ENCODE assay signal across 2 cellular contexts in the genomic region with DNA sequence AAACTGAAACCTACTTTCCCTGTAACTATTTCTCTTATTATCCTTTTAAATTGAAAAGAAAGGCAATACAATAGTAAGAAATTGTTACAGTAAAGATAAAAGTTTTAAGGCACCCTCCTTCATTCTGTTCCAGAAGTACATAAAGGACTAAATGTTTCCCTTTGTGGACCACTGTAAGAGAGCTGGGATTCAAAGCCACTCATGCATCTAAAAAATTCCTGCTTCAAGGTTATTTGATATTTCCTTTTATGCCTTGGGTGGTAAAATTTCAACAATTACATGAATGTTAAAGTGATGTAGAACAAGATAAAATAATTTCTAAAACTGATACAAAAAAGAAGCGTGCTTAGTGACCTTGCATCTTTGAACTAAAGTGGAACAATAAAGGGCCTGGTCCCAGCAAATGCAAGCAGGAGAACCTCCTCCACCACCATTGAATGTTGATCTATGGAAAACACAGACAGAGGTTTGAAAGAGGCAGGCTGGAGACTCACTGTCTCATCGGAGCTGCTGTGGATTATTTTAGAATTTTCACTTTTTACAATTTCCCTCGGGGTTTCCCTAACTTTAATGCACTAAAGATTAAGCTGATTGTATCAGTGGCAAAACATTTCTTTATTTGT.
TF ChIP-seq lines count a peak whose summit lies in the region.

No MANE protein-coding gene starts in this region.

TF ChIP-seq in GM12878, 131 proteins besides CTCF, POLR2A, EP300 and RAD21:
- TF ChIP-seq, protein P1, sequence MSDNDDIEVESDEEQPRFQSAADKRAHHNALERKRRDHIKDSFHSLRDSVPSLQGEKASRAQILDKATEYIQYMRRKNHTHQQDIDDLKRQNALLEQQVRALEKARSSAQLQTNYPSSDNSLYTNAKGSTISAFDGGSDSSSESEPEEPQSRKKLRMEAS (IDR thresholded peaks at IDR 0.05; ENCODE audit: low read depth, low read length), result no peak
- no peak for TF ChIP-seq SUPT20H (IDR thresholded peaks at IDR 0.05; ENCODE audit: borderline replicate concordance, control insufficient read depth, low read depth, low read length)
- TF ChIP-seq ATF7 (IDR thresholded peaks at IDR 0.05; ENCODE audit: low read depth), result no peak
- no peak for TF ChIP-seq SREBF1 (IDR thresholded peaks at IDR 0.05; ENCODE audit: low read length)
- TF ChIP-seq CBX5 (IDR thresholded peaks at IDR 0.05; ENCODE audit: low read depth), result no peak
- TF ChIP-seq ZNF622 (IDR thresholded peaks at IDR 0.05), result no peak
- TF ChIP-seq, protein P2, sequence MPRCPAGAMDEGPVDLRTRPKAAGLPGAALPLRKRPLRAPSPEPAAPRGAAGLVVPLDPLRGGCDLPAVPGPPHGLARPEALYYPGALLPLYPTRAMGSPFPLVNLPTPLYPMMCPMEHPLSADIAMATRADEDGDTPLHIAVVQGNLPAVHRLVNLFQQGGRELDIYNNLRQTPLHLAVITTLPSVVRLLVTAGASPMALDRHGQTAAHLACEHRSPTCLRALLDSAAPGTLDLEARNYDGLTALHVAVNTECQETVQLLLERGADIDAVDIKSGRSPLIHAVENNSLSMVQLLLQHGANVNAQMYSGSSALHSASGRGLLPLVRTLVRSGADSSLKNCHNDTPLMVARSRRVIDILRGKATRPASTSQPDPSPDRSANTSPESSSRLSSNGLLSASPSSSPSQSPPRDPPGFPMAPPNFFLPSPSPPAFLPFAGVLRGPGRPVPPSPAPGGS (IDR thresholded peaks at IDR 0.05; ENCODE audit: borderline replicate concordance, insufficient read depth, low read depth, low read length, poor library complexity, severe bottlenecking), result no peak
- TF ChIP-seq BCL11A (IDR thresholded peaks at IDR 0.05; ENCODE audit: low read depth, low read length), result no peak
- TF ChIP-seq JUNB (IDR thresholded peaks at IDR 0.05), result no peak

TF ChIP-seq in HepG2, 621 proteins besides CTCF, POLR2A, EP300 and RAD21 (continues in another document):
- TF ChIP-seq KDM1A (CRISPR knock-in tag; IDR thresholded peaks at IDR 0.05) (no peak), ZNF296 (CRISPR knock-in tag; conservative IDR thresholded peaks at IDR 0.05) (no peak)
- TF ChIP-seq, protein P3, sequence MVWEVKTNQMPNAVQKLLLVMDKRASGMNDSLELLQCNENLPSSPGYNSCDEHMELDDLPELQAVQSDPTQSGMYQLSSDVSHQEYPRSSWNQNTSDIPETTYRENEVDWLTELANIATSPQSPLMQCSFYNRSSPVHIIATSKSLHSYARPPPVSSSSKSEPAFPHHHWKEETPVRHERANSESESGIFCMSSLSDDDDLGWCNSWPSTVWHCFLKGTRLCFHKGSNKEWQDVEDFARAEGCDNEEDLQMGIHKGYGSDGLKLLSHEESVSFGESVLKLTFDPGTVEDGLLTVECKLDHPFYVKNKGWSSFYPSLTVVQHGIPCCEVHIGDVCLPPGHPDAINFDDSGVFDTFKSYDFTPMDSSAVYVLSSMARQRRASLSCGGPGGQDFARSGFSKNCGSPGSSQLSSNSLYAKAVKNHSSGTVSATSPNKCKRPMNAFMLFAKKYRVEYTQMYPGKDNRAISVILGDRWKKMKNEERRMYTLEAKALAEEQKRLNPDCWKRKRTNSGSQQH (CRISPR knock-in tag; IDR thresholded peaks at IDR 0.05; ENCODE audit: low read depth), result no peak
- TF ChIP-seq, protein P4, sequence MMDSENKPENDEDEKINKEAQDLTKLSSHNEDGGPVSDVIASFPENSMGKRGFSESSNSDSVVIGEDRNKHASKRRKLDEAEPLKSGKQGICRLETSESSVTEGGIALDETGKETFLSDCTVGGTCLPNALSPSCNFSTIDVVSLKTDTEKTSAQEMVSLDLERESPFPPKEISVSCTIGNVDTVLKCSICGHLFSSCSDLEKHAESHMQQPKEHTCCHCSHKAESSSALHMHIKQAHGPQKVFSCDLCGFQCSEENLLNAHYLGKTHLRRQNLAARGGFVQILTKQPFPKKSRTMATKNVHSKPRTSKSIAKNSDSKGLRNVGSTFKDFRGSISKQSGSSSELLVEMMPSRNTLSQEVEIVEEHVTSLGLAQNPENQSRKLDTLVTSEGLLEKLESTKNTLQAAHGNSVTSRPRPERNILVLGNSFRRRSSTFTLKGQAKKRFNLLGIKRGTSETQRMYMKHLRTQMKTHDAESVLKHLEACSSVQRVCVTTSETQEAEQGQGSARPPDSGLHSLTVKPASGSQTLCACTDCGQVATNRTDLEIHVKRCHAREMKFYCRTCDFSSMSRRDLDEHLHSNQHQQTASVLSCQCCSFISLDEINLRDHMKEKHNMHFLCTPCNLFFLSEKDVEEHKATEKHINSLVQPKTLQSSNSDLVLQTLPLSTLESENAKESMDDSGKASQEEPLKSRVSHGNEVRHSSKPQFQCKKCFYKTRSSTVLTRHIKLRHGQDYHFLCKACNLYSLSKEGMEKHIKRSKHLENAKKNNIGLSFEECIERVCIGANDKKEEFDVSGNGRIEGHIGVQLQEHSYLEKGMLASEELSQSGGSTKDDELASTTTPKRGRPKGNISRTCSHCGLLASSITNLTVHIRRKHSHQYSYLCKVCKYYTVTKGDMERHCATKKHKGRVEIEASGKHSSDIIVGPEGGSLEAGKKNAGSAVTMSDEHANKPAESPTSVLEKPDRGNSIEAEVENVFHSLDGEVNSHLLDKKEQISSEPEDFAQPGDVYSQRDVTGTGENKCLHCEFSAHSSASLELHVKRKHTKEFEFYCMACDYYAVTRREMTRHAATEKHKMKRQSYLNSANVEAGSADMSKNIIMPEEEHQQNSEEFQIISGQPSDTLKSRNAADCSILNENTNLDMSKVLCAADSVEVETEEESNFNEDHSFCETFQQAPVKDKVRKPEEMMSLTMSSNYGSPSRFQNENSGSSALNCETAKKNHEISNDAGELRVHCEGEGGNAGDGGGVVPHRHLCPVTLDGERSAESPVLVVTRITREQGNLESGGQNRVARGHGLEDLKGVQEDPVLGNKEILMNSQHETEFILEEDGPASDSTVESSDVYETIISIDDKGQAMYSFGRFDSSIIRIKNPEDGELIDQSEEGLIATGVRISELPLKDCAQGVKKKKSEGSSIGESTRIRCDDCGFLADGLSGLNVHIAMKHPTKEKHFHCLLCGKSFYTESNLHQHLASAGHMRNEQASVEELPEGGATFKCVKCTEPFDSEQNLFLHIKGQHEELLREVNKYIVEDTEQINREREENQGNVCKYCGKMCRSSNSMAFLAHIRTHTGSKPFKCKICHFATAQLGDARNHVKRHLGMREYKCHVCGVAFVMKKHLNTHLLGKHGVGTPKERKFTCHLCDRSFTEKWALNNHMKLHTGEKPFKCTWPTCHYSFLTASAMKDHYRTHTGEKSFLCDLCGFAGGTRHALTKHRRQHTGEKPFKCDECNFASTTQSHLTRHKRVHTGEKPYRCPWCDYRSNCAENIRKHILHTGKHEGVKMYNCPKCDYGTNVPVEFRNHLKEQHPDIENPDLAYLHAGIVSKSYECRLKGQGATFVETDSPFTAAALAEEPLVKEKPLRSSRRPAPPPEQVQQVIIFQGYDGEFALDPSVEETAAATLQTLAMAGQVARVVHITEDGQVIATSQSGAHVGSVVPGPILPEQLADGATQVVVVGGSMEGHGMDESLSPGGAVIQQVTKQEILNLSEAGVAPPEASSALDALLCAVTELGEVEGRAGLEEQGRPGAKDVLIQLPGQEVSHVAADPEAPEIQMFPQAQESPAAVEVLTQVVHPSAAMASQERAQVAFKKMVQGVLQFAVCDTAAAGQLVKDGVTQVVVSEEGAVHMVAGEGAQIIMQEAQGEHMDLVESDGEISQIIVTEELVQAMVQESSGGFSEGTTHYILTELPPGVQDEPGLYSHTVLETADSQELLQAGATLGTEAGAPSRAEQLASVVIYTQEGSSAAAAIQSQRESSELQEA (CRISPR knock-in tag; IDR thresholded peaks at IDR 0.05; ENCODE audit: not compliant biosample characterization), result no peak
- TF ChIP-seq, protein P5, sequence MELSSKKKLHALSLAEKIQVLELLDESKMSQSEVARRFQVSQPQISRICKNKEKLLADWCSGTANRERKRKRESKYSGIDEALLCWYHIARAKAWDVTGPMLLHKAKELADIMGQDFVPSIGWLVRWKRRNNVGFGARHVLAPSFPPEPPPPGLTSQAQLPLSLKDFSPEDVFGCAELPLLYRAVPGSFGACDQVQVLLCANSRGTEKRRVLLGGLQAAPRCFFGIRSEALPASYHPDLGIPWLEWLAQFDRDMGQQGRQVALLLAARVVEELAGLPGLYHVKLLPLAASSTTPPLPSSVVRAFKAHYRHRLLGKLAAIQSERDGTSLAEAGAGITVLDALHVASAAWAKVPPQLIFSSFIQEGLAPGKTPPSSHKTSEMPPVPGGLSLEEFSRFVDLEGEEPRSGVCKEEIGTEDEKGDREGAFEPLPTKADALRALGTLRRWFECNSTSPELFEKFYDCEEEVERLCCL (CRISPR knock-in tag; IDR thresholded peaks at IDR 0.05; ENCODE audit: borderline replicate concordance), result no peak
- TF ChIP-seq, protein P6, sequence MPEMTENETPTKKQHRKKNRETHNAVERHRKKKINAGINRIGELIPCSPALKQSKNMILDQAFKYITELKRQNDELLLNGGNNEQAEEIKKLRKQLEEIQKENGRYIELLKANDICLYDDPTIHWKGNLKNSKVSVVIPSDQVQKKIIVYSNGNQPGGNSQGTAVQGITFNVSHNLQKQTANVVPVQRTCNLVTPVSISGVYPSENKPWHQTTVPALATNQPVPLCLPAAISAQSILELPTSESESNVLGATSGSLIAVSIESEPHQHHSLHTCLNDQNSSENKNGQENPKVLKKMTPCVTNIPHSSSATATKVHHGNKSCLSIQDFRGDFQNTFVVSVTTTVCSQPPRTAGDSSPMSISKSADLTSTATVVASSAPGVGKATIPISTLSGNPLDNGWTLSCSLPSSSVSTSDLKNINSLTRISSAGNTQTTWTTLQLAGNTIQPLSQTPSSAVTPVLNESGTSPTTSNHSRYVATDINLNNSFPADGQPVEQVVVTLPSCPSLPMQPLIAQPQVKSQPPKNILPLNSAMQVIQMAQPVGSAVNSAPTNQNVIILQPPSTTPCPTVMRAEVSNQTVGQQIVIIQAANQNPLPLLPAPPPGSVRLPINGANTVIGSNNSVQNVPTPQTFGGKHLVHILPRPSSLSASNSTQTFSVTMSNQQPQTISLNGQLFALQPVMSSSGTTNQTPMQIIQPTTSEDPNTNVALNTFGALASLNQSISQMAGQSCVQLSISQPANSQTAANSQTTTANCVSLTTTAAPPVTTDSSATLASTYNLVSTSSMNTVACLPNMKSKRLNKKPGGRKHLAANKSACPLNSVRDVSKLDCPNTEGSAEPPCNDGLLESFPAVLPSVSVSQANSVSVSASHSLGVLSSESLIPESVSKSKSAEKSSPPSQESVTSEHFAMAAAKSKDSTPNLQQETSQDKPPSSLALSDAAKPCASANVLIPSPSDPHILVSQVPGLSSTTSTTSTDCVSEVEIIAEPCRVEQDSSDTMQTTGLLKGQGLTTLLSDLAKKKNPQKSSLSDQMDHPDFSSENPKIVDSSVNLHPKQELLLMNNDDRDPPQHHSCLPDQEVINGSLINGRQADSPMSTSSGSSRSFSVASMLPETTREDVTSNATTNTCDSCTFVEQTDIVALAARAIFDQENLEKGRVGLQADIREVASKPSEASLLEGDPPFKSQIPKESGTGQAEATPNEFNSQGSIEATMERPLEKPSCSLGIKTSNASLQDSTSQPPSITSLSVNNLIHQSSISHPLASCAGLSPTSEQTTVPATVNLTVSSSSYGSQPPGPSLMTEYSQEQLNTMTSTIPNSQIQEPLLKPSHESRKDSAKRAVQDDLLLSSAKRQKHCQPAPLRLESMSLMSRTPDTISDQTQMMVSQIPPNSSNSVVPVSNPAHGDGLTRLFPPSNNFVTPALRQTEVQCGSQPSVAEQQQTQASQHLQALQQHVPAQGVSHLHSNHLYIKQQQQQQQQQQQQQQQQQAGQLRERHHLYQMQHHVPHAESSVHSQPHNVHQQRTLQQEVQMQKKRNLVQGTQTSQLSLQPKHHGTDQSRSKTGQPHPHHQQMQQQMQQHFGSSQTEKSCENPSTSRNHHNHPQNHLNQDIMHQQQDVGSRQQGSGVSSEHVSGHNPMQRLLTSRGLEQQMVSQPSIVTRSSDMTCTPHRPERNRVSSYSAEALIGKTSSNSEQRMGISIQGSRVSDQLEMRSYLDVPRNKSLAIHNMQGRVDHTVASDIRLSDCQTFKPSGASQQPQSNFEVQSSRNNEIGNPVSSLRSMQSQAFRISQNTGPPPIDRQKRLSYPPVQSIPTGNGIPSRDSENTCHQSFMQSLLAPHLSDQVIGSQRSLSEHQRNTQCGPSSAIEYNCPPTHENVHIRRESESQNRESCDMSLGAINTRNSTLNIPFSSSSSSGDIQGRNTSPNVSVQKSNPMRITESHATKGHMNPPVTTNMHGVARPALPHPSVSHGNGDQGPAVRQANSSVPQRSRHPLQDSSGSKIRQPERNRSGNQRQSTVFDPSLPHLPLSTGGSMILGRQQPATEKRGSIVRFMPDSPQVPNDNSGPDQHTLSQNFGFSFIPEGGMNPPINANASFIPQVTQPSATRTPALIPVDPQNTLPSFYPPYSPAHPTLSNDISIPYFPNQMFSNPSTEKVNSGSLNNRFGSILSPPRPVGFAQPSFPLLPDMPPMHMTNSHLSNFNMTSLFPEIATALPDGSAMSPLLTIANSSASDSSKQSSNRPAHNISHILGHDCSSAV (CRISPR knock-in tag; IDR thresholded peaks at IDR 0.05; ENCODE audit: borderline replicate concordance), result no peak
- TF ChIP-seq, protein P7, sequence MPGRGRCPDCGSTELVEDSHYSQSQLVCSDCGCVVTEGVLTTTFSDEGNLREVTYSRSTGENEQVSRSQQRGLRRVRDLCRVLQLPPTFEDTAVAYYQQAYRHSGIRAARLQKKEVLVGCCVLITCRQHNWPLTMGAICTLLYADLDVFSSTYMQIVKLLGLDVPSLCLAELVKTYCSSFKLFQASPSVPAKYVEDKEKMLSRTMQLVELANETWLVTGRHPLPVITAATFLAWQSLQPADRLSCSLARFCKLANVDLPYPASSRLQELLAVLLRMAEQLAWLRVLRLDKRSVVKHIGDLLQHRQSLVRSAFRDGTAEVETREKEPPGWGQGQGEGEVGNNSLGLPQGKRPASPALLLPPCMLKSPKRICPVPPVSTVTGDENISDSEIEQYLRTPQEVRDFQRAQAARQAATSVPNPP (CRISPR knock-in tag; IDR thresholded peaks at IDR 0.05), result no peak
- TF ChIP-seq, protein P8, sequence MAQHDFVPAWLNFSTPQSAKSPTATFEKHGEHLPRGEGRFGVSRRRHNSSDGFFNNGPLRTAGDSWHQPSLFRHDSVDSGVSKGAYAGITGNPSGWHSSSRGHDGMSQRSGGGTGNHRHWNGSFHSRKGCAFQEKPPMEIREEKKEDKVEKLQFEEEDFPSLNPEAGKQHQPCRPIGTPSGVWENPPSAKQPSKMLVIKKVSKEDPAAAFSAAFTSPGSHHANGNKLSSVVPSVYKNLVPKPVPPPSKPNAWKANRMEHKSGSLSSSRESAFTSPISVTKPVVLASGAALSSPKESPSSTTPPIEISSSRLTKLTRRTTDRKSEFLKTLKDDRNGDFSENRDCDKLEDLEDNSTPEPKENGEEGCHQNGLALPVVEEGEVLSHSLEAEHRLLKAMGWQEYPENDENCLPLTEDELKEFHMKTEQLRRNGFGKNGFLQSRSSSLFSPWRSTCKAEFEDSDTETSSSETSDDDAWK (CRISPR knock-in tag; IDR thresholded peaks at IDR 0.05), result no peak
